In the genomic region with DNA sequence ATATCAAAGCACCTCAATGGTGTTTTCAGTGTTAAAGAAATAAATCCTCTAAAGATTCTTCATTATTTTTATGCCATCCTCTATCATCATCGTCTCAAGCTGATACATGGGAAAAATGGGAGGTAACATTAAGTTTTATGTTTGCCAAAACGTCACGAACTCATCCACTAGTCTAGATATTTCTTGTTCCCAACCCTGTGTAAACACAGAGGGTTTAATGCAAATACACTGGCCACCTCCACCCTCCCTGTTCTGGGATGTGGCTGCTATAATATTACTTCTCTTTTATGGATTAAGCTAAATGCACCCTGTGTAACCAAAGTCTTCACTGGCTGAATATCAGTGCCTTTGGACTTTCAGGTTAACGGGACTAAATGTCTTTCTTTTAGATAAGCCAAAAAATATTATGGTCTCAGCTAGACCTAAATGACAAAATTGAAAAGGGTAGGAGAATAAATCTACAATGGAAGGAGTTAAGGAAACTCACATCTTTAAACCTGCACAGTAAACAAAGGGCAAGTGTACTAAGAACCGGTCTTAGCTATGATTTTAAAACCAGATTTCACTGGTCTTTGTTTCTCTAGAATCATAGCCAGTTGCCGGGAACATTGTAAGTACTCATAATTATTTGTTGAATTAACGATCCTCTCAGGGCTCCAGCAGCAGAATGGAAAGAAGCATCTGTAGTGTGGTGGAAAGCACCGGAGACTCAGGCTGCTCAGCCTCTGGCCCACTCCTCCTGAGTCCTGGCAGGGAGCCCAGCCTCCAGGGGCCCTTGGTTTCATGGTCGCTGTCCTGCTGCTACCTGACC, we compare ENCODE assay signal across 9 cellular contexts.
DNase-seq lines count a peak whose midpoint lies in the region; ATAC-seq and TF ChIP-seq lines count a peak whose summit lies in the region.
"Had no signal": no experiment of that assay in that cellular context is flagged by ENCODE, and none has a peak within 500 bp of the region (broad histone marks: within the 10 kb centered on the region; RNA-seq: fewer than 3 reads in every experiment).

No MANE protein-coding gene starts in this region.

- no peak overlapping the region for H3K4me3 Mint-ChIP-seq in glutamatergic neuron (ENCODE audit: unreplicated experiment)
- H3K4me3 Mint-ChIP-seq: stimulated activated naive B cell treated with anti-CD40 and anti-IgM and Interleukin-4, amounts not matched to agents 10 μg/mL and 1 μg/mL and 100 μg/mL, for 72 hours had no signal

- peak overlapping the region; percentile 100 for H3K27ac ChIP-seq in VCaP

- no peaks in the 10 kb centered on the region for H3K9me3 Mint-ChIP-seq in glutamatergic neuron (ENCODE audit: unreplicated experiment)
- H3K9me3 Mint-ChIP-seq: stimulated activated naive B cell treated with anti-CD40 and anti-IgM and Interleukin-4, amounts not matched to agents 10 μg/mL and 1 μg/mL and 100 μg/mL, for 72 hours had no signal

- TF ChIP-seq CTCF in VCaP (conservative IDR thresholded peaks at IDR 0.05) = no peak
- no peak for TF ChIP-seq CTCF in mucosa of descending colon (IDR thresholded peaks at IDR 0.05)
- no peak for TF ChIP-seq CTCF in glutamatergic neuron (IDR thresholded peaks at IDR 0.05; ENCODE audit: partially characterized antibody, unreplicated experiment)

- no peaks in the 10 kb centered on the region for H3K36me3 Mint-ChIP-seq in glutamatergic neuron (ENCODE audit: unreplicated experiment)
- H3K36me3 Mint-ChIP-seq: stimulated activated naive B cell treated with anti-CD40 and anti-IgM and Interleukin-4, amounts not matched to agents 10 μg/mL and 1 μg/mL and 100 μg/mL, for 72 hours had no signal

- no peaks in the 10 kb centered on the region for H3K9me3 ChIP-seq in mucosa of descending colon

- H3K4me1 ChIP-seq in mucosa of descending colon (ENCODE audit: low read depth) = peaks cover 28% of the 10 kb centered on the region

- no peak overlapping the region for H3K4me3 ChIP-seq in mucosa of descending colon

- intact Hi-C loops in mucosa of descending colon (cut with DNase I, micrococcal nuclease) = no loop called here

- peaks cover 1% of the 10 kb centered on the region for H3K27me3 Mint-ChIP-seq in glutamatergic neuron (ENCODE audit: unreplicated experiment)

- no peaks in the 10 kb centered on the region for H3K36me3 ChIP-seq in mucosa of descending colon (ENCODE audit: low read depth)

- ATAC-seq in mucosa of descending colon (peak; percentile 80), GM21528 (IDR thresholded peaks at IDR 0.05; ENCODE audit: low FRiP score, unreplicated experiment) (no peak), GM18861 (IDR thresholded peaks at IDR 0.05; ENCODE audit: unreplicated experiment) (no peak)
- ATAC-seq: stimulated activated naive B cell treated with anti-CD40 and anti-IgM and Interleukin-4, amounts not matched to agents 10 μg/mL and 1 μg/mL and 100 μg/mL, for 72 hours had no signal

- H3K27ac Mint-ChIP-seq in glutamatergic neuron (ENCODE audit: unreplicated experiment) = no peak overlapping the region
- H3K27ac Mint-ChIP-seq: stimulated activated naive B cell treated with anti-CD40 and anti-IgM and Interleukin-4, amounts not matched to agents 10 μg/mL and 1 μg/mL and 100 μg/mL, for 72 hours had no signal

- peaks cover 11% of the 10 kb centered on the region for H3K4me1 Mint-ChIP-seq in glutamatergic neuron (ENCODE audit: low read depth, unreplicated experiment)

- DNase-seq in COR-L47 (lab: John Stamatoyannopoulos, UW) (peak; percentile 89), NCI-H1930 (lab: John Stamatoyannopoulos, UW) (peak; percentile 77 to 90), mucosa of descending colon (peak; percentile 47 to 61 (median 48)), glutamatergic neuron (no peak)
- DNase-seq in activated naive CD4-positive, alpha-beta T cell treated with anti-CD3 and anti-CD28 coated beads, Interleukin-2, amount 50 U/mL, for 16 hours = no peak
- DNase-seq: stimulated activated naive B cell treated with anti-CD40 and anti-IgM and Interleukin-4, amounts not matched to agents 10 μg/mL and 1 μg/mL and 100 μg/mL, for 72 hours had no signal

Comparison
In these comparisons a context has a peak if more than half of its experiments do, and no peak if none do; other contexts are left out.
1. DNase-seq: peak in COR-L47 (single experiment), NCI-H1930 (2 of 2) and mucosa of descending colon (3 of 3); none in activated naive CD4-positive, alpha-beta T cell treated with anti-CD3 and anti-CD28 coated beads, Interleukin-2, amount 50 U/mL, for 16 hours (single experiment) and glutamatergic neuron (single experiment).